In the genomic region with DNA sequence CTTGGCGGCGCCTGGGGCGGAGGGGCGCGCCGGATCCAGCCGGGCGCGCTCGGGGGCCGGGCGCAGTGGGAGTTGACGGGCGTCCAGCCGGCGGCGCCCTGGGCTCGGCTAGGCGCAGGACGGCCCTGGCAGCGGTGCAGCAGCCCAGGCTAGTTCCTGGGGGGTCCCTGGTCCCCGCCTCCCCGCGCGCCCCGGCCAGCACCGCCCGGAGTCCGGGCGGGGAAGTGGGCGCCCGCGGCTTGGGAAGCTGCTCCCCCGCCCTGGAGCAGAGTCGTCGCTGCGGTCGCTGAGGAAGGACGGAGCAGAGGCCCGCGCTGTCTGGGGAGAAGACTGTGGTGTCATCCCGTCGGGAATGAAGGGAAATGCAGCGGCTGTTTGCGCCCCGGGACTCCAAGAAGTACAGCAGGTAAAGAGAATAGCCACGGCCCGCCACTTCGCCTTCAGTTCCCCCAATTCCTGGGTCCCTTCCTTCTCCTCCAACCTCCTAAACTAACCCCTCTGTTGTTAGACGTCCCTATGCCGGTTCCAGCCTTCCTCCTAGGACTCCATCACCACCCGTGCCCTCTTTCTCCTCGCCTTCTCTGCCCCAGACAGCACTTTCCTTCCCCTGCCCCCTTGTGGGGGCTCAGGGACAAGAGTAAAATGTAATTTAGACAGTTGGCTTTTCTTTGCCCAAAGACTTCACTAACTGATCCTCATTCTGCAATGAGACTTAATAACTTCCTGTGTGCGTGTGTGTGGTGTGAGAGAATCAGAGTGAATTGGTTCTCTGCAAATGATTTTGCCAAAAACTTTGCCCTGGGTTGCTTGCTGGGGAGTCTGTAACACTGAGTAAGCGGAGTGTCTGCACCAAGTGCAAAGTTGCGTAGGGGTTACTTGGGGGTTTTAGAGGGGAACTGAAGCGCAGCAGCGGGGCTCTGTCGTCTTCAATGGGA, we compare ENCODE assay signal across 10 cellular contexts. TPM values are rescaled to one million over a fixed set of nuclear protein-coding genes. Genes with fewer than 3 reads are reported as not detected.
DNase-seq lines count a peak whose midpoint lies in the region; ATAC-seq and TF ChIP-seq lines count a peak whose summit lies in the region.
"Had no signal": no experiment of that assay in that cellular context is flagged by ENCODE, and none has a peak within 500 bp of the region (broad histone marks: within the 10 kb centered on the region; RNA-seq: fewer than 3 reads in every experiment).

No MANE protein-coding gene starts in this region.

- H3K4me3 Mint-ChIP-seq in GM23338: peak overlapping the region; percentile 95
- H3K4me3 Mint-ChIP-seq in activated T-cell treated with anti-CD3 and anti-CD28 coated beads, Interleukin-2, amount 50 U/mL, for 24 hours: no peak overlapping the region
- H3K4me3 Mint-ChIP-seq: activated CD4-positive, alpha-beta memory T cell treated with anti-CD3 and anti-CD28 coated beads for 36 hours had no signal

- no peak for TF ChIP-seq POLR2A in spleen (IDR thresholded peaks at IDR 0.05)

- no peak overlapping the region for H3K27ac Mint-ChIP-seq in GM23338
- no peak overlapping the region for H3K27ac Mint-ChIP-seq in activated T-cell treated with anti-CD3 and anti-CD28 coated beads, Interleukin-2, amount 50 U/mL, for 24 hours
- H3K27ac Mint-ChIP-seq: activated CD4-positive, alpha-beta memory T cell treated with anti-CD3 and anti-CD28 coated beads for 36 hours had no signal

- peaks cover 23% of the 10 kb centered on the region for H3K27me3 Mint-ChIP-seq in GM23338 (ENCODE audit: insufficient read depth, low read depth, poor library complexity)
- H3K27me3 Mint-ChIP-seq in activated T-cell treated with anti-CD3 and anti-CD28 coated beads, Interleukin-2, amount 50 U/mL, for 24 hours: peaks cover 43% of the 10 kb centered on the region

- no peaks in the 10 kb centered on the region for H3K9me2 ChIP-seq in GM23338 (ENCODE audit: insufficient read depth)

- ATAC-seq in GM23338: peak; percentile 84
- no peak for ATAC-seq in HG03135 (IDR thresholded peaks at IDR 0.05; ENCODE audit: unreplicated experiment)

- H3K36me3 Mint-ChIP-seq in GM23338 (ENCODE audit: low read depth): no peaks in the 10 kb centered on the region
- no peaks in the 10 kb centered on the region for H3K36me3 Mint-ChIP-seq in activated T-cell treated with anti-CD3 and anti-CD28 coated beads, Interleukin-2, amount 50 U/mL, for 24 hours (ENCODE audit: low read depth)
- H3K36me3 Mint-ChIP-seq: activated CD4-positive, alpha-beta memory T cell treated with anti-CD3 and anti-CD28 coated beads for 36 hours had no signal

- peak overlapping the region; percentile 93 for H3K4me3 ChIP-seq in GM23338
- H3K4me3 ChIP-seq in ascending aorta: peak overlapping the region; percentile 46 to 60
- H3K4me3 ChIP-seq in iPS-11a (ENCODE audit: low read depth, low read length): peak overlapping the region; percentile 79
- peak overlapping the region in 6 of 8 donors; percentile 5 to 58 (median 17) for H3K4me3 ChIP-seq in spleen

- no peaks in the 10 kb centered on the region for H3K79me2 ChIP-seq in GM23338 (replicated peaks; ENCODE audit: insufficient read depth)

- H3K4me2 ChIP-seq in GM23338: peak overlapping the region; percentile 92

- H4K20me1 ChIP-seq in GM23338 (replicated peaks; ENCODE audit: insufficient read depth): 0 out of 2 replicates have a peak, but pooled peaks cover 8% of the 10 kb centered on the region

- no peaks in the 10 kb centered on the region; the same call in 2 of the 3 replicates for H3K9me3 Mint-ChIP-seq in GM23338
- no peaks in the 10 kb centered on the region for H3K9me3 Mint-ChIP-seq in activated T-cell treated with anti-CD3 and anti-CD28 coated beads, Interleukin-2, amount 50 U/mL, for 24 hours
- H3K9me3 Mint-ChIP-seq: activated CD4-positive, alpha-beta memory T cell treated with anti-CD3 and anti-CD28 coated beads for 36 hours had no signal

- no peak overlapping the region for H3K27ac ChIP-seq in GM23338 (ENCODE audit: low read depth)
- H3K27ac ChIP-seq in ascending aorta: no peak overlapping the region
- H3K27ac ChIP-seq in spleen: no peak overlapping the region

- no peaks in the 10 kb centered on the region for H3K36me3 ChIP-seq in GM23338 (ENCODE audit: insufficient read depth)
- no peaks in the 10 kb centered on the region for H3K36me3 ChIP-seq in ascending aorta
- H3K36me3 ChIP-seq in spleen: no peaks in the 10 kb centered on the region

- H2AFZ ChIP-seq in GM23338: peak overlapping the region; percentile 100

- no peaks in the 10 kb centered on the region for H3F3A ChIP-seq in GM23338 (replicated peaks; ENCODE audit: low read depth)

- no peaks in the 10 kb centered on the region for H3K9me3 ChIP-seq in ascending aorta
- peaks cover 0 to 4% (median 0%) of the 10 kb centered on the region in 8 donors for H3K9me3 ChIP-seq in spleen

- H3K4me1 Mint-ChIP-seq in GM23338: peaks cover 4% of the 10 kb centered on the region
- H3K4me1 Mint-ChIP-seq in activated T-cell treated with anti-CD3 and anti-CD28 coated beads, Interleukin-2, amount 50 U/mL, for 24 hours (ENCODE audit: low read depth): peaks cover 4% of the 10 kb centered on the region

- WGBS in spleen, 5 donors: 5 to 10% (median 7%) methylated on average over 55 to 59 of the region's 59 CpGs

- H3K27me3 ChIP-seq in GM23338 (ENCODE audit: insufficient read depth): peaks cover 34% of the 10 kb centered on the region
- no peaks in the 10 kb centered on the region for H3K27me3 ChIP-seq in ascending aorta
- peaks cover 0 to 40% (median 14%) of the 10 kb centered on the region in 7 donors for H3K27me3 ChIP-seq in spleen (replicated peaks in 1 of 7)

- H3K4me1 ChIP-seq in GM23338 (ENCODE audit: insufficient read depth) (peaks cover 8% of the 10 kb centered on the region; the same call in 1 of the 2 replicates), ascending aorta (no peaks in the 10 kb centered on the region), spleen (peaks cover 0 to 16% (median 6%) of the 10 kb centered on the region in 6 donors)

- peak; percentile 63 for DNase-seq in GM23338 (ENCODE audit: low spot score)
- DNase-seq in ascending aorta (ENCODE audit: low spot score in 2 of 2): no peak
- no peak for DNase-seq in spleen
- no peak for DNase-seq in activated CD4-positive, alpha-beta T cell treated with anti-CD3 and anti-CD28 coated beads for 4 hours
- DNase-seq in activated T-cell treated with anti-CD3 and anti-CD28 coated beads, Interleukin-2, amount 50 U/mL, for 24 hours: no peak
- DNase-seq: activated CD4-positive, alpha-beta memory T cell treated with anti-CD3 and anti-CD28 coated beads for 36 hours; NCI-H510A treated with DMSO at 0.1 percent for 48 hours; stimulated activated CD4-positive, alpha-beta T cell treated with anti-CD3 and anti-CD28 coated beads, Interleukin-15, amount 100 ng/mL, for 24 hours had no signal

- intact Hi-C loops in ascending aorta (cut with DNase I) (loop anchor here (5.0 kb wide), 1 partner anchor 157 kb away; no protein-coding TSS in a partner anchor), spleen (cut with DNase I; ENCODE audit: low total_unique reads) (no loop called here)

- TF ChIP-seq CTCF in GM23338 (conservative IDR thresholded peaks at IDR 0.05; ENCODE audit: low read depth in 2 of 2) (0 out of 4 replicates have a peak, but pooled peaks of 1 of the 2 experiments have one; percentile 1), ascending aorta (IDR thresholded peaks at IDR 0.05) (no peak), spleen (IDR thresholded peaks at IDR 0.05 in 8 of 11, conservative IDR thresholded peaks at IDR 0.05 in 3 of 11) (no peak)

TF ChIP-seq in GM23338, 12 proteins besides CTCF, POLR2A, EP300 and RAD21:
- TF ChIP-seq JUNB (IDR thresholded peaks at IDR 0.05; ENCODE audit: unreplicated experiment) (no peak), EZH2 (IDR thresholded peaks at IDR 0.05; ENCODE audit: low read depth, unreplicated experiment) (peak; percentile 44)

RNA-seq across cellular contexts. Expression of a gene that starts 20.3 kb away (rescaled TPM):
- not detected in 2 replicates for total RNA-seq in GM23338 (2014; rRNA removed; shearing (Covaris generic))
- polyA plus RNA-seq in GM23338 (2016; fragmentation: Nextera tagmentation; extraction: Ambion mirVana): not detected in 2 replicates
- total RNA-seq in ascending aorta: not detected
- not detected for total RNA-seq in spleen
- polyA plus RNA-seq in spleen: not detected
- total RNA-seq: activated CD4-positive, alpha-beta memory T cell treated with anti-CD3 and anti-CD28 coated beads for 36 hours had no signal

Comparison
In these comparisons a context has a peak if more than half of its experiments do, and no peak if none do; other contexts are left out.
1. H3K4me3 ChIP-seq: peak in every context shown above with its lines; median percentile 93 in GM23338; 79 in iPS-11a; 53 in ascending aorta; 17 in spleen.